8 cellular contexts compared by ENCODE assay signal in genomic region chr2:190408538-190409271, GRCh38. TPM values are rescaled to one million over a fixed set of nuclear protein-coding genes. Genes with fewer than 3 reads are reported as not detected.
A peak's percentile ranks its signal among the peaks of the same experiment; 100 is the strongest.
DNase-seq lines count a peak whose midpoint lies in the region; ATAC-seq lines count a peak whose summit lies in the region.

No MANE protein-coding gene starts in this region.

- H3K9me3 Mint-ChIP-seq in T-helper 1 cell treated with Interleukin-12 subunit alpha and Interleukin-12 subunit beta and Interleukin-4 antibody, amounts not matched to agents 30 μg/mL and 1 μg/mL, for 36 hours = no peaks in the 10 kb centered on the region

- no peaks in the 10 kb centered on the region for H3K36me3 ChIP-seq in iPS-18a (ENCODE audit: control insufficient read depth, low read depth, low read length)
- no peaks in the 10 kb centered on the region for H3K36me3 ChIP-seq in skeletal muscle satellite cell (ENCODE audit: insufficient read depth, low read length)

- no peaks in the 10 kb centered on the region for H3K27me3 Mint-ChIP-seq in T-helper 1 cell treated with Interleukin-12 subunit alpha and Interleukin-12 subunit beta and Interleukin-4 antibody, amounts not matched to agents 30 μg/mL and 1 μg/mL, for 36 hours (ENCODE audit: low read depth)

- H3K4me1 ChIP-seq in iPS-18a (ENCODE audit: control insufficient read depth, low read depth, low read length) (peaks cover 18% of the 10 kb centered on the region), skeletal muscle satellite cell (ENCODE audit: control insufficient read depth, insufficient read depth, low read length) (peaks cover 8% of the 10 kb centered on the region)

- peak overlapping the region; percentile 87 for H3K4me3 Mint-ChIP-seq in T-helper 1 cell treated with Interleukin-12 subunit alpha and Interleukin-12 subunit beta and Interleukin-4 antibody, amounts not matched to agents 30 μg/mL and 1 μg/mL, for 36 hours

- no peaks in the 10 kb centered on the region for H3K9me3 ChIP-seq in iPS-18a (ENCODE audit: control insufficient read depth, low read depth, low read length)
- H3K9me3 ChIP-seq in skeletal muscle satellite cell (replicated peaks; ENCODE audit: low read length) = no peaks in the 10 kb centered on the region

- H3K4me2 ChIP-seq in skeletal muscle satellite cell (ENCODE audit: low read length) = peak overlapping the region; percentile 93

- H3K27me3 ChIP-seq in iPS-18a (ENCODE audit: control insufficient read depth, insufficient read depth, low read length) (peaks cover 38% of the 10 kb centered on the region), skeletal muscle satellite cell (ENCODE audit: control insufficient read depth, insufficient read depth, low read length) (peaks cover 13% of the 10 kb centered on the region)

- peak overlapping the region; percentile 91 for H3K27ac Mint-ChIP-seq in T-helper 1 cell treated with Interleukin-12 subunit alpha and Interleukin-12 subunit beta and Interleukin-4 antibody, amounts not matched to agents 30 μg/mL and 1 μg/mL, for 36 hours

- H3K4me3 ChIP-seq in iPS-18a (ENCODE audit: low read length) (peak overlapping the region; percentile 62), skeletal muscle satellite cell (ENCODE audit: low read length) (peak overlapping the region; percentile 76)

- H3K4me1 Mint-ChIP-seq in T-helper 1 cell treated with Interleukin-12 subunit alpha and Interleukin-12 subunit beta and Interleukin-4 antibody, amounts not matched to agents 30 μg/mL and 1 μg/mL, for 36 hours (ENCODE audit: low read depth) = peaks cover 30% of the 10 kb centered on the region

- H3K9ac ChIP-seq in iPS-18a (ENCODE audit: low read length) (peak overlapping the region; percentile 19), skeletal muscle satellite cell (ENCODE audit: low read depth, low read length) (peak overlapping the region; percentile 74)

- peak; percentile 68 for ATAC-seq in GM21825 (IDR thresholded peaks at IDR 0.05; ENCODE audit: unreplicated experiment)

- H3K36me3 Mint-ChIP-seq in T-helper 1 cell treated with Interleukin-12 subunit alpha and Interleukin-12 subunit beta and Interleukin-4 antibody, amounts not matched to agents 30 μg/mL and 1 μg/mL, for 36 hours (ENCODE audit: low read depth) = peaks cover 19% of the 10 kb centered on the region

- DNase-seq in GM03348 (ENCODE audit: low spot score) (peak; percentile 72), Kasumi-1 (lab: John Stamatoyannopoulos, UW) (peak; percentile 66 to 70), astrocyte of the hippocampus (ENCODE audit: low read depth, low spot score) (peak; percentile 61), GF-D8 (lab: John Stamatoyannopoulos, UW) (no peak)

- H3K27ac ChIP-seq in iPS-18a (ENCODE audit: low read length) = no peak overlapping the region

RNA-seq across cellular contexts. Expression of gene MFSD6, which starts 0.6 kb away (rescaled TPM):
- total RNA-seq in skeletal muscle satellite cell (2012; rRNA removed) = 1.8 and 3.1 TPM in 2 replicates
